ENCODE assay signal across 1 cellular context in the genomic region with DNA sequence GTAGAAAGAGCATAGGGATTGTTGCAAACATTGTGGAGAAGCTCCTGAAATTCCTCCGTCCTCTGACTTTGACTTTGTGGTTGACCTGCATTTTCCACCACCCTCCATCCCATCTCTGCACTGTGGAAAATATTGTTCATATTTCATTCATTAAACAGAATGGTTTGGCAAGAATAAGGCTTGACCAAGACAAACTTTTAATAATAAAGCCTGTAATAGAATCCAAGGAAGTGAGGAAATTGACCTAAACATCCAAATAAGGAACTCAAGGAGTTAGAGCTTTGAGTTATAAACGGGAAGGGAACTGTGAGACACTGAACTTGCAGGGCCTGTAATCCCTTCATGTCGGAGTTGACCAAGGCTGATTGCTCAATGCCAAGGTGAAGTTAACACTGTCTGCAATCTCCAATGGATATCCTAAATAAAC.
TF ChIP-seq lines count a peak whose summit lies in the region.

No MANE protein-coding gene starts in this region.

TF ChIP-seq in endothelial cell of umbilical vein, 7 proteins besides CTCF, POLR2A, EP300 and RAD21:
- TF ChIP-seq POLR2AphosphoS5 (IDR thresholded peaks at IDR 0.05; ENCODE audit: insufficient read depth, low read depth, low read length), result no peak
- TF ChIP-seq, protein P1, sequence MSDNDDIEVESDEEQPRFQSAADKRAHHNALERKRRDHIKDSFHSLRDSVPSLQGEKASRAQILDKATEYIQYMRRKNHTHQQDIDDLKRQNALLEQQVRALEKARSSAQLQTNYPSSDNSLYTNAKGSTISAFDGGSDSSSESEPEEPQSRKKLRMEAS (IDR thresholded peaks at IDR 0.05; ENCODE audit: insufficient read depth, insufficient read length), result no peak
- TF ChIP-seq GATA2 (IDR thresholded peaks at IDR 0.05; ENCODE audit: insufficient read depth, insufficient read length, low read depth, low read length), result no peak
- TF ChIP-seq MYC (IDR thresholded peaks at IDR 0.05; ENCODE audit: low read depth, low read length), result no peak
- no peak for TF ChIP-seq JUN (IDR thresholded peaks at IDR 0.05; ENCODE audit: borderline replicate concordance, insufficient read depth, insufficient read length, low read depth)
- no peak for TF ChIP-seq EZH2 (IDR thresholded peaks at IDR 0.05; ENCODE audit: borderline replicate concordance, low read depth, low read length, severe bottlenecking)
- no peak for TF ChIP-seq FOS (IDR thresholded peaks at IDR 0.05; ENCODE audit: borderline replicate concordance, insufficient read depth, low read length)
